In genomic region chr20:64155258-64156135, GRCh38 we compare ENCODE assay signal across 23 cellular contexts. TPM values are rescaled to one million over a fixed set of nuclear protein-coding genes. Genes with fewer than 3 reads are reported as not detected.
DNase-seq lines count a peak whose midpoint lies in the region; ATAC-seq, FAIRE-seq and TF ChIP-seq lines count a peak whose summit lies in the region.
"Had no signal": no experiment of that assay in that cellular context is flagged by ENCODE, and none has a peak within 500 bp of the region (broad histone marks: within the 10 kb centered on the region; RNA-seq: fewer than 3 reads in every experiment).

No MANE protein-coding gene starts in this region.

- H3K27ac ChIP-seq in right cardiac atrium (ENCODE audit: low read length), result no peak overlapping the region
- H3K27ac ChIP-seq in kidney (ENCODE audit: low read depth in 2 of 2, low read length in 2 of 2), result no peak overlapping the region
- H3K27ac ChIP-seq: suprapubic skin had no signal

- no peaks in the 10 kb centered on the region for H3K9me3 ChIP-seq in right cardiac atrium (ENCODE audit: control insufficient read depth, low read length)
- no peaks in the 10 kb centered on the region for H3K9me3 ChIP-seq in kidney (ENCODE audit: control insufficient read depth in 1 of 2, low read length in 2 of 2)
- H3K9me3 ChIP-seq: suprapubic skin had no signal

- H3K27me3 ChIP-seq in right cardiac atrium (ENCODE audit: control insufficient read depth, insufficient read depth), result no peaks in the 10 kb centered on the region

- no peak overlapping the region for H3K27ac Mint-ChIP-seq in mesothelial cell of epicardium
- H3K27ac Mint-ChIP-seq: activated naive CD8-positive, alpha-beta T cell treated with anti-CD3 and anti-CD28 coated beads, Interleukin-2, amount 50 U/mL, for 24 hours; activated T-helper 17 cell treated with anti-CD3 and anti-CD28 coated beads, Interleukin-2, amount 50 U/mL, for 72 hours; stimulated activated naive B cell treated with anti-CD40 and anti-IgM and Interleukin-4, amounts not matched to agents 10 μg/mL and 1 μg/mL and 100 μg/mL, for 72 hours had no signal

- H3K4me1 ChIP-seq in right cardiac atrium (ENCODE audit: control insufficient read depth, insufficient read depth, low read length) (no peaks in the 10 kb centered on the region), kidney (ENCODE audit: control insufficient read depth in 1 of 2, insufficient read depth in 1 of 2, low read depth in 1 of 2, low read length in 2 of 2) (no peaks in the 10 kb centered on the region)
- H3K4me1 ChIP-seq: suprapubic skin had no signal

- no peaks in the 10 kb centered on the region for H3K36me3 ChIP-seq in kidney (ENCODE audit: control insufficient read depth in 1 of 2, insufficient read depth in 2 of 2, low read length in 2 of 2)
- H3K36me3 ChIP-seq: suprapubic skin had no signal

- in situ Hi-C loops in KBM-7 (cut with MboI; ENCODE audit: low pct_unique_long_range_greater_than_20kb, low sequenced_read_pairs), result no loop called here

- H3K36me3 Mint-ChIP-seq in mesothelial cell of epicardium, result no peaks in the 10 kb centered on the region
- H3K36me3 Mint-ChIP-seq: stimulated activated naive B cell treated with anti-CD40 and anti-IgM and Interleukin-4, amounts not matched to agents 10 μg/mL and 1 μg/mL and 100 μg/mL, for 72 hours had no signal

- no peak overlapping the region for H3K9ac ChIP-seq in kidney (ENCODE audit: low read length in 2 of 2)

- no peaks in the 10 kb centered on the region for H3K9me3 Mint-ChIP-seq in mesothelial cell of epicardium
- H3K9me3 Mint-ChIP-seq: activated naive CD8-positive, alpha-beta T cell treated with anti-CD3 and anti-CD28 coated beads, Interleukin-2, amount 50 U/mL, for 24 hours; activated T-helper 17 cell treated with anti-CD3 and anti-CD28 coated beads, Interleukin-2, amount 50 U/mL, for 72 hours; stimulated activated naive B cell treated with anti-CD40 and anti-IgM and Interleukin-4, amounts not matched to agents 10 μg/mL and 1 μg/mL and 100 μg/mL, for 72 hours had no signal

- H3K27me3 Mint-ChIP-seq in mesothelial cell of epicardium (ENCODE audit: low read depth), result peaks cover 36% of the 10 kb centered on the region

- H3K4me3 ChIP-seq in right cardiac atrium (ENCODE audit: low read length) (no peak overlapping the region), kidney (ENCODE audit: low read length in 2 of 2) (no peak overlapping the region)
- H3K4me3 ChIP-seq: smooth muscle cell, suprapubic skin had no signal

- peak in 2 of 3 donors; percentile 28 to 38 for DNase-seq in right cardiac atrium
- no peak for DNase-seq in Right ventricle myocardium superior
- peak; percentile 92 for DNase-seq in SK-N-DZ (ENCODE audit: low spot score)
- peak; percentile 54 for DNase-seq in kidney
- DNase-seq in mesothelial cell of epicardium (ENCODE audit: low spot score in 2 of 2, unreplicated experiment in 2 of 2), result no peak
- no peak for DNase-seq in omental fat pad (ENCODE audit: low spot score)
- no peak for DNase-seq in KBM-7
- DNase-seq: activated CD4-positive, alpha-beta T cell treated with anti-CD3 and anti-CD28 coated beads, Interleukin-2, amount 50 U/mL, for 48 hours; activated CD8-positive, alpha-beta memory T cell treated with anti-CD3 and anti-CD28 coated beads, Interleukin-2, amount 50 U/mL, for 48 hours; activated naive CD8-positive, alpha-beta T cell treated with anti-CD3 and anti-CD28 coated beads, Interleukin-2, amount 50 U/mL, for 24 hours; EL; head of caudate nucleus; NCI-H2171 treated with DMSO at 0.1 percent for 48 hours; nucleus accumbens; stimulated activated naive B cell treated with anti-CD40 and anti-IgM and Interleukin-4, amounts not matched to agents 10 μg/mL and 1 μg/mL and 100 μg/mL, for 72 hours had no signal

- 65% methylated on average over 22 of the region's 22 CpGs for WGBS in right cardiac atrium

- TF ChIP-seq CTCF in kidney (IDR thresholded peaks at IDR 0.05; ENCODE audit: borderline replicate concordance, extremely low read depth, insufficient read depth), result no peak
- TF ChIP-seq CTCF in mesothelial cell of epicardium (IDR thresholded peaks at IDR 0.05; ENCODE audit: unreplicated experiment), result no peak
- TF ChIP-seq CTCF in omental fat pad (IDR thresholded peaks at IDR 0.05), result no peak

- peaks cover 15% of the 10 kb centered on the region for H3K4me1 Mint-ChIP-seq in mesothelial cell of epicardium
- H3K4me1 Mint-ChIP-seq: activated naive CD8-positive, alpha-beta T cell treated with anti-CD3 and anti-CD28 coated beads, Interleukin-2, amount 50 U/mL, for 24 hours; stimulated activated naive B cell treated with anti-CD40 and anti-IgM and Interleukin-4, amounts not matched to agents 10 μg/mL and 1 μg/mL and 100 μg/mL, for 72 hours had no signal

- H3K4me3 Mint-ChIP-seq in mesothelial cell of epicardium, result no peak overlapping the region
- H3K4me3 Mint-ChIP-seq: activated naive CD8-positive, alpha-beta T cell treated with anti-CD3 and anti-CD28 coated beads, Interleukin-2, amount 50 U/mL, for 24 hours; activated T-helper 17 cell treated with anti-CD3 and anti-CD28 coated beads, Interleukin-2, amount 50 U/mL, for 72 hours; stimulated activated naive B cell treated with anti-CD40 and anti-IgM and Interleukin-4, amounts not matched to agents 10 μg/mL and 1 μg/mL and 100 μg/mL, for 72 hours had no signal

- ATAC-seq in right cardiac atrium (no peak), Right ventricle myocardium superior (ENCODE audit: poor library complexity) (no peak), omental fat pad (ENCODE audit: low FRiP score) (no peak)
- ATAC-seq: activated naive CD8-positive, alpha-beta T cell treated with anti-CD3 and anti-CD28 coated beads, Interleukin-2, amount 50 U/mL, for 24 hours; activated T-helper 17 cell treated with anti-CD3 and anti-CD28 coated beads, Interleukin-2, amount 50 U/mL, for 72 hours; stimulated activated naive B cell treated with anti-CD40 and anti-IgM and Interleukin-4, amounts not matched to agents 10 μg/mL and 1 μg/mL and 100 μg/mL, for 72 hours had no signal

- FAIRE-seq in kidney (lab: Jason Lieb, UNC), result no peak
- FAIRE-seq: urothelium cell line had no signal

- intact Hi-C loops in right cardiac atrium (cut with DNase I), result no loop called here
- intact Hi-C loops in Right ventricle myocardium superior (cut with DNase I), result no loop called here
- intact Hi-C loops in kidney (cut with DNase I), result no loop called here

RNA-seq across cellular contexts. Expression of gene MYT1, which starts 8.8 kb away (rescaled TPM):
- total RNA-seq in right cardiac atrium, result 1 to 10 TPM in 3 of 4 donors, under 1 TPM in 1; 0.31 to 1.5 (median 1.3) TPM
- 0.57 TPM for polyA plus RNA-seq in right cardiac atrium
- total RNA-seq in Right ventricle myocardium superior, result 0.40 TPM
- 17.7 and 19.3 TPM in 2 replicates for polyA plus RNA-seq in SK-N-DZ (2014; cell fraction: cytosol; rRNA removed)
- 35.0 and 57.9 TPM in 2 replicates for polyA plus RNA-seq in SK-N-DZ (2014; cell fraction: nucleus; rRNA removed)
- not detected for total RNA-seq in kidney
- polyA plus RNA-seq in kidney (ENCODE audit: insufficient read depth, low read depth, low replicate concordance), result not detected
- 0.16 to 0.34 TPM (median 0.20 TPM) in 3 replicates for total RNA-seq in mesothelial cell of epicardium
- total RNA-seq in omental fat pad, result not detected
- total RNA-seq: epithelial cell of proximal tubule, MCF 10A had no signal
- polyA plus RNA-seq: AG04450, smooth muscle cell had no signal

RNA-seq across cellular contexts. Expression of gene NPBWR2, which starts 48.1 kb away (rescaled TPM):
- total RNA-seq in right cardiac atrium, result not detected
- not detected for polyA plus RNA-seq in right cardiac atrium
- not detected for total RNA-seq in Right ventricle myocardium superior
- not detected in 2 replicates for polyA plus RNA-seq in SK-N-DZ (2014; cell fraction: cytosol; rRNA removed)
- polyA plus RNA-seq in SK-N-DZ (2014; cell fraction: nucleus; rRNA removed), result not detected in 2 replicates
- not detected for total RNA-seq in kidney
- not detected for polyA plus RNA-seq in kidney (ENCODE audit: insufficient read depth, low read depth, low replicate concordance)
- total RNA-seq in mesothelial cell of epicardium, result not detected in 3 replicates
- not detected for total RNA-seq in omental fat pad
- total RNA-seq: activated T-helper 17 cell treated with anti-CD3 and anti-CD28 coated beads, Interleukin-2, amount 50 U/mL, for 72 hours; epithelial cell of proximal tubule; lung microvascular endothelial cell; MCF 10A; smooth muscle cell; suprapubic skin had no signal
- polyA plus RNA-seq: AG04450, smooth muscle cell had no signal

Comparison
In these comparisons a context has a peak if more than half of its experiments do, and no peak if none do; other contexts are left out.
1. DNase-seq: peak in right cardiac atrium (2 of 3), SK-N-DZ (single experiment) and kidney (single experiment); none in Right ventricle myocardium superior (single experiment), mesothelial cell of epicardium (0 of 2), omental fat pad (single experiment) and KBM-7 (single experiment).